13 cellular contexts compared by ENCODE assay signal in the genomic region with DNA sequence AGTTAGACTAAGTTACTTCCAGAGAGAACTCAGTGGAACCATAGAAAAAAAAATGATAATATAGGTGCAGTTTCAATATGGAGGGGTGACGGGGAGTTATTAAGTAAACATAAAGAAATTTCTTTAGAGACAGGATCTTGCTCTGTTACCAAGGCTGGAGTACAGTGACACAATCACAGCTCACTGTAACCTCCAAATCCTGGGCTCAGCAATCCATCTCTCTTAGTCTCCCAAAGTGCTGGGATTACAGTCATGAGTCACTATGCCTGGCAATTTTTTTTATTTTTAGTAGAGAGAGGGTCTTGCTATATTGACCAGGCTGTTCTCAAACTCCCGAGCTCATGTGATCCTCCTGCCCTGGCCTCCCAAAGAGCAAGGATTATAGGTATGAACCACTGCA. TPM values are rescaled to one million over a fixed set of nuclear protein-coding genes. Genes with fewer than 3 reads are reported as not detected.
A peak's percentile ranks its signal among the peaks of the same experiment; 100 is the strongest.
DNase-seq lines count a peak whose midpoint lies in the region; FAIRE-seq and TF ChIP-seq lines count a peak whose summit lies in the region.
"Had no signal": no experiment of that assay in that cellular context is flagged by ENCODE, and none has a peak within 500 bp of the region (broad histone marks: within the 10 kb centered on the region; RNA-seq: fewer than 3 reads in every experiment).

No MANE protein-coding gene starts in this region.

- no peaks in the 10 kb centered on the region for H3K9me3 ChIP-seq in BE2C

- intact Hi-C loops in activated CD4-positive, alpha-beta memory T cell treated with anti-CD3 and anti-CD28 coated beads for 36 hours (cut with micrococcal nuclease), result no loop called here

- H3K4me1 Mint-ChIP-seq in activated naive CD4-positive, alpha-beta T cell treated with anti-CD3 and anti-CD28 coated beads, Interleukin-2, amount 50 U/mL, for 24 hours, result peaks cover 83% of the 10 kb centered on the region
- peaks cover 84% of the 10 kb centered on the region for H3K4me1 Mint-ChIP-seq in activated CD4-positive, alpha-beta memory T cell treated with anti-CD3 and anti-CD28 coated beads for 36 hours (ENCODE audit: low read depth)

- no peak overlapping the region for H3K4me3 ChIP-seq in fibroblast of pulmonary artery (replicated peaks; ENCODE audit: low read depth, low read length)
- H3K4me3 ChIP-seq in BE2C (ENCODE audit: low read depth, low read length), result no peak overlapping the region

- POLR2A ChIA-PET in activated CD4-positive, alpha-beta memory T cell treated with anti-CD3 and anti-CD28 coated beads for 36 hours (lab: Charles Lee), result interaction anchor here (1.6 to 5.6 kb wide), 3 partner anchors 15 to 50 kb away, joined by 3 to 50 read pairs (median 4); partner anchors contain the start of gene NLRC5

- no peak for FAIRE-seq in GM19239 (lab: Jason Lieb, UNC)
- FAIRE-seq: colon had no signal

- peak overlapping the region; percentile 26 for H3K4me3 Mint-ChIP-seq in activated naive CD4-positive, alpha-beta T cell treated with anti-CD3 and anti-CD28 coated beads, Interleukin-2, amount 50 U/mL, for 24 hours
- H3K4me3 Mint-ChIP-seq in activated CD4-positive, alpha-beta memory T cell treated with anti-CD3 and anti-CD28 coated beads for 36 hours, result no peak overlapping the region

- no peak for TF ChIP-seq CTCF in fibroblast of pulmonary artery (IDR thresholded peaks at IDR 0.05; ENCODE audit: low read length, missing control alignments)
- no peak for TF ChIP-seq CTCF in BE2C (IDR thresholded peaks at IDR 0.05; ENCODE audit: low read depth, low read length)

- peak overlapping the region; percentile 89 for H3K27ac Mint-ChIP-seq in activated naive CD4-positive, alpha-beta T cell treated with anti-CD3 and anti-CD28 coated beads, Interleukin-2, amount 50 U/mL, for 24 hours
- H3K27ac Mint-ChIP-seq in activated CD4-positive, alpha-beta memory T cell treated with anti-CD3 and anti-CD28 coated beads for 36 hours, result peak overlapping the region; percentile 98

- no peaks in the 10 kb centered on the region for H3K9me3 Mint-ChIP-seq in activated naive CD4-positive, alpha-beta T cell treated with anti-CD3 and anti-CD28 coated beads, Interleukin-2, amount 50 U/mL, for 24 hours
- no peaks in the 10 kb centered on the region for H3K9me3 Mint-ChIP-seq in activated CD4-positive, alpha-beta memory T cell treated with anti-CD3 and anti-CD28 coated beads for 36 hours

- no peaks in the 10 kb centered on the region for H3K27me3 Mint-ChIP-seq in activated naive CD4-positive, alpha-beta T cell treated with anti-CD3 and anti-CD28 coated beads, Interleukin-2, amount 50 U/mL, for 24 hours
- no peaks in the 10 kb centered on the region for H3K27me3 Mint-ChIP-seq in activated CD4-positive, alpha-beta memory T cell treated with anti-CD3 and anti-CD28 coated beads for 36 hours

- peaks cover 29% of the 10 kb centered on the region for H3K36me3 Mint-ChIP-seq in activated naive CD4-positive, alpha-beta T cell treated with anti-CD3 and anti-CD28 coated beads, Interleukin-2, amount 50 U/mL, for 24 hours
- H3K36me3 Mint-ChIP-seq in activated CD4-positive, alpha-beta memory T cell treated with anti-CD3 and anti-CD28 coated beads for 36 hours, result peaks cover 72% of the 10 kb centered on the region

- no peaks in the 10 kb centered on the region for H3K36me3 ChIP-seq in BE2C

- CTCF ChIA-PET in activated CD4-positive, alpha-beta memory T cell treated with anti-CD3 and anti-CD28 coated beads for 36 hours (lab: Charles Lee), result interaction anchor here (1.2 to 6.5 kb wide), 2 partner anchors 16 to 73 kb away, joined by 3 to 84 read pairs; no protein-coding TSS in a partner anchor

- no peak for DNase-seq in activated naive CD4-positive, alpha-beta T cell (lab: John Stamatoyannopoulos, UW)
- DNase-seq in activated CD4-positive, alpha-beta memory T cell treated with anti-CD3 and anti-CD28 coated beads for 36 hours, result no peak
- peak; percentile 37 for DNase-seq in fibroblast of pulmonary artery (ENCODE audit: low read depth)
- DNase-seq in medulla oblongata (ENCODE audit: extremely low spot score), result no peak
- DNase-seq in dermis blood vessel endothelial cell, result no peak
- no peak for DNase-seq in GM19239 (ENCODE audit: insufficient read length, low spot score)
- no peak for DNase-seq in BE2C
- DNase-seq: mesendoderm; NCI-H1436 treated with DMSO at 0.1 percent for 48 hours; NK-92 treated with Interleukin-12 subunit alpha and Interleukin-12 subunit beta, amount 100 ng/mL, for 24 hours; SW 1271 had no signal

- H3K4me1 ChIP-seq in BE2C, result no peaks in the 10 kb centered on the region

- H3K27me3 ChIP-seq in BE2C, result no peaks in the 10 kb centered on the region

RNA-seq across cellular contexts. Expression of gene NLRC5, which starts 48.8 kb away (rescaled TPM):
- 100 to 1,000 TPM; 151 to 167 TPM for total RNA-seq in activated CD4-positive, alpha-beta memory T cell treated with anti-CD3 and anti-CD28 coated beads for 36 hours
- 25.5 and 34.5 TPM in 2 replicates for total RNA-seq in dermis blood vessel endothelial cell
- polyA plus RNA-seq in BE2C (2012; ENCODE audit: insufficient read depth, insufficient read length, low read depth), result 11.6 TPM

RNA-seq across cellular contexts. Expression of gene CPNE2, which starts 54.2 kb away (rescaled TPM):
- 1 to 10 TPM; 7.3 to 8.1 TPM for total RNA-seq in activated CD4-positive, alpha-beta memory T cell treated with anti-CD3 and anti-CD28 coated beads for 36 hours
- 73.3 and 92.3 TPM in 2 replicates for total RNA-seq in dermis blood vessel endothelial cell
- 28.1 TPM for polyA plus RNA-seq in BE2C (2012; ENCODE audit: insufficient read depth, insufficient read length, low read depth)
